1 cellular context compared by ENCODE assay signal in genomic region chr7:100119701-100120517, GRCh38.
TF ChIP-seq lines count a peak whose summit lies in the region.

No MANE protein-coding gene starts in this region.

TF ChIP-seq in HepG2, 621 proteins besides CTCF, POLR2A, EP300 and RAD21 (continued from another document and continues in another):
- TF ChIP-seq ARID5B (CRISPR knock-in tag; IDR thresholded peaks at IDR 0.05) (no peak), PREB (CRISPR knock-in tag; IDR thresholded peaks at IDR 0.05) (no peak), ZNF276 (CRISPR knock-in tag; IDR thresholded peaks at IDR 0.05; ENCODE audit: low read depth) (peak; percentile 99), HNF1A (IDR thresholded peaks at IDR 0.05; ENCODE audit: low read depth) (no peak), HNF1A (CRISPR knock-in tag; IDR thresholded peaks at IDR 0.05; ENCODE audit: borderline replicate concordance) (no peak), ZNF749 (CRISPR knock-in tag; IDR thresholded peaks at IDR 0.05; ENCODE audit: borderline replicate concordance) (no peak), ZBTB21 (CRISPR knock-in tag; IDR thresholded peaks at IDR 0.05) (no peak), STAT6 (CRISPR knock-in tag; IDR thresholded peaks at IDR 0.05; ENCODE audit: borderline replicate concordance) (no peak), TBL1XR1 (IDR thresholded peaks at IDR 0.05; ENCODE audit: borderline replicate concordance, low read length, partially characterized antibody) (no peak), PCBP2 (optimal IDR thresholded peaks at IDR 0.05; ENCODE audit: low read depth, low read length, poor library complexity, severe bottlenecking) (no peak), ZNF224 (CRISPR knock-in tag; IDR thresholded peaks at IDR 0.05) (no peak), NFRKB (IDR thresholded peaks at IDR 0.05) (no peak), NFYC (CRISPR knock-in tag; IDR thresholded peaks at IDR 0.05) (no peak; the same call in 1 of the 2 replicates), GABPA (IDR thresholded peaks at IDR 0.05; ENCODE audit: low read depth, low read length) (no peak), GABPA (CRISPR knock-in tag; IDR thresholded peaks at IDR 0.05; ENCODE audit: low read depth) (peak; percentile 44), U2AF2 (IDR thresholded peaks at IDR 0.05; ENCODE audit: low read depth, low read length) (no peak), ZNF629 (CRISPR knock-in tag; conservative IDR thresholded peaks at IDR 0.05) (no peak), RELA (CRISPR knock-in tag; IDR thresholded peaks at IDR 0.05) (no peak), MTF1 (CRISPR knock-in tag; IDR thresholded peaks at IDR 0.05) (no peak), ZFP36L2 (CRISPR knock-in tag; IDR thresholded peaks at IDR 0.05) (no peak), PAX8 (CRISPR knock-in tag; IDR thresholded peaks at IDR 0.05; ENCODE audit: borderline replicate concordance) (no peak), HNF4A (CRISPR knock-in tag; IDR thresholded peaks at IDR 0.05) (no peak), ZNF432 (CRISPR knock-in tag; IDR thresholded peaks at IDR 0.05; ENCODE audit: borderline replicate concordance) (no peak), CHCHD3 (CRISPR knock-in tag; IDR thresholded peaks at IDR 0.05) (no peak), ZNF724P (CRISPR knock-in tag; IDR thresholded peaks at IDR 0.05; ENCODE audit: borderline replicate concordance) (no peak), SMC3 (IDR thresholded peaks at IDR 0.05; ENCODE audit: low read length) (no peak), ZNF816 (CRISPR knock-in tag; IDR thresholded peaks at IDR 0.05; ENCODE audit: borderline replicate concordance) (no peak), ZNF772 (CRISPR knock-in tag; IDR thresholded peaks at IDR 0.05) (no peak), ZBTB7A (CRISPR knock-in tag; IDR thresholded peaks at IDR 0.05) (no peak), KDM1A (CRISPR knock-in tag; IDR thresholded peaks at IDR 0.05) (no peak), KAT7 (CRISPR knock-in tag; IDR thresholded peaks at IDR 0.05; ENCODE audit: borderline replicate concordance) (no peak), STAT5B (CRISPR knock-in tag; IDR thresholded peaks at IDR 0.05) (no peak), ZNF441 (CRISPR knock-in tag; IDR thresholded peaks at IDR 0.05; ENCODE audit: borderline replicate concordance) (no peak), ZNF781 (CRISPR knock-in tag; IDR thresholded peaks at IDR 0.05; ENCODE audit: borderline replicate concordance, not compliant biosample characterization) (no peak), ZNF274 (CRISPR knock-in tag; IDR thresholded peaks at IDR 0.05) (no peak), ZNF10 (CRISPR knock-in tag; IDR thresholded peaks at IDR 0.05; ENCODE audit: borderline replicate concordance, low read depth) (no peak), SIX4 (CRISPR knock-in tag; IDR thresholded peaks at IDR 0.05) (no peak), ZNF430 (CRISPR knock-in tag; IDR thresholded peaks at IDR 0.05) (0 out of 2 replicates have a peak, but pooled peaks have one; percentile 17)
- TF ChIP-seq, protein P1, sequence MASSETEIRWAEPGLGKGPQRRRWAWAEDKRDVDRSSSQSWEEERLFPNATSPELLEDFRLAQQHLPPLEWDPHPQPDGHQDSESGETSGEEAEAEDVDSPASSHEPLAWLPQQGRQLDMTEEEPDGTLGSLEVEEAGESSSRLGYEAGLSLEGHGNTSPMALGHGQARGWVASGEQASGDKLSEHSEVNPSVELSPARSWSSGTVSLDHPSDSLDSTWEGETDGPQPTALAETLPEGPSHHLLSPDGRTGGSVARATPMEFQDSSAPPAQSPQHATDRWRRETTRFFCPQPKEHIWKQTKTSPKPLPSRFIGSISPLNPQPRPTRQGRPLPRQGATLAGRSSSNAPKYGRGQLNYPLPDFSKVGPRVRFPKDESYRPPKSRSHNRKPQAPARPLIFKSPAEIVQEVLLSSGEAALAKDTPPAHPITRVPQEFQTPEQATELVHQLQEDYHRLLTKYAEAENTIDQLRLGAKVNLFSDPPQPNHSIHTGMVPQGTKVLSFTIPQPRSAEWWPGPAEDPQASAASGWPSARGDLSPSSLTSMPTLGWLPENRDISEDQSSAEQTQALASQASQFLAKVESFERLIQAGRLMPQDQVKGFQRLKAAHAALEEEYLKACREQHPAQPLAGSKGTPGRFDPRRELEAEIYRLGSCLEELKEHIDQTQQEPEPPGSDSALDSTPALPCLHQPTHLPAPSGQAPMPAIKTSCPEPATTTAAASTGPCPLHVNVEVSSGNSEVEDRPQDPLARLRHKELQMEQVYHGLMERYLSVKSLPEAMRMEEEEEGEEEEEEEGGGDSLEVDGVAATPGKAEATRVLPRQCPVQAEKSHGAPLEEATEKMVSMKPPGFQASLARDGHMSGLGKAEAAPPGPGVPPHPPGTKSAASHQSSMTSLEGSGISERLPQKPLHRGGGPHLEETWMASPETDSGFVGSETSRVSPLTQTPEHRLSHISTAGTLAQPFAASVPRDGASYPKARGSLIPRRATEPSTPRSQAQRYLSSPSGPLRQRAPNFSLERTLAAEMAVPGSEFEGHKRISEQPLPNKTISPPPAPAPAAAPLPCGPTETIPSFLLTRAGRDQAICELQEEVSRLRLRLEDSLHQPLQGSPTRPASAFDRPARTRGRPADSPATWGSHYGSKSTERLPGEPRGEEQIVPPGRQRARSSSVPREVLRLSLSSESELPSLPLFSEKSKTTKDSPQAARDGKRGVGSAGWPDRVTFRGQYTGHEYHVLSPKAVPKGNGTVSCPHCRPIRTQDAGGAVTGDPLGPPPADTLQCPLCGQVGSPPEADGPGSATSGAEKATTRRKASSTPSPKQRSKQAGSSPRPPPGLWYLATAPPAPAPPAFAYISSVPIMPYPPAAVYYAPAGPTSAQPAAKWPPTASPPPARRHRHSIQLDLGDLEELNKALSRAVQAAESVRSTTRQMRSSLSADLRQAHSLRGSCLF (CRISPR knock-in tag; IDR thresholded peaks at IDR 0.05; ENCODE audit: borderline replicate concordance) = no peak
- TF ChIP-seq, protein P2, sequence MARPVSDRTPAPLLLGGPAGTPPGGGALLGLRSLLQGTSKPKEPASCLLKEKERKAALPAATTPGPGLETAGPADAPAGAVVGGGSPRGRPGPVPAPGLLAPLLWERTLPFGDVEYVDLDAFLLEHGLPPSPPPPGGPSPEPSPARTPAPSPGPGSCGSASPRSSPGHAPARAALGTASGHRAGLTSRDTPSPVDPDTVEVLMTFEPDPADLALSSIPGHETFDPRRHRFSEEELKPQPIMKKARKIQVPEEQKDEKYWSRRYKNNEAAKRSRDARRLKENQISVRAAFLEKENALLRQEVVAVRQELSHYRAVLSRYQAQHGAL (CRISPR knock-in tag; IDR thresholded peaks at IDR 0.05; ENCODE audit: not compliant biosample characterization) = no peak
- TF ChIP-seq, protein P3, sequence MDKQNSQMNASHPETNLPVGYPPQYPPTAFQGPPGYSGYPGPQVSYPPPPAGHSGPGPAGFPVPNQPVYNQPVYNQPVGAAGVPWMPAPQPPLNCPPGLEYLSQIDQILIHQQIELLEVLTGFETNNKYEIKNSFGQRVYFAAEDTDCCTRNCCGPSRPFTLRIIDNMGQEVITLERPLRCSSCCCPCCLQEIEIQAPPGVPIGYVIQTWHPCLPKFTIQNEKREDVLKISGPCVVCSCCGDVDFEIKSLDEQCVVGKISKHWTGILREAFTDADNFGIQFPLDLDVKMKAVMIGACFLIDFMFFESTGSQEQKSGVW (CRISPR knock-in tag; IDR thresholded peaks at IDR 0.05; ENCODE audit: borderline replicate concordance) = no peak
- TF ChIP-seq, protein P4, sequence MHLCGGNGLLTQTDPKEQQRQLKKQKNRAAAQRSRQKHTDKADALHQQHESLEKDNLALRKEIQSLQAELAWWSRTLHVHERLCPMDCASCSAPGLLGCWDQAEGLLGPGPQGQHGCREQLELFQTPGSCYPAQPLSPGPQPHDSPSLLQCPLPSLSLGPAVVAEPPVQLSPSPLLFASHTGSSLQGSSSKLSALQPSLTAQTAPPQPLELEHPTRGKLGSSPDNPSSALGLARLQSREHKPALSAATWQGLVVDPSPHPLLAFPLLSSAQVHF (CRISPR knock-in tag; IDR thresholded peaks at IDR 0.05) = no peak
